Comparison of ENCODE assay signal across 8 cellular contexts in the genomic region with DNA sequence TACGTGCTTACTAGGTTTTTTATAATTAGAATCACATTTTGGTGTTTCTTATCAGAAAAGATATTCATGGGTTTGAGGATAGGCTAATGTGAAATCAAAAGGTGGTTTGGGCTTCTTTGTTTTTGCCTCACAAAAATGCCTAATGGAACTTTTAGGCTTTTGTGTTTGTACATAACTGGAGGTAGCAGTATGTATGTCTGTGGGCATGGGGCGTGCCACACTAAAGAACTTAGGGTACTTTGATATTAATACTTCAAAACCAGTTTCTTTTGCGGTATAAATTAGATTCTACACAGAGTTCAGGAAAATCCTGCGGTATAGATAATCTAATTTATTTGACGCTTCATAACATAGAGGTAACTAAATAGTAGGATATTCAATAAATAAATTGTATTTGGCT. TPM values are rescaled to one million over a fixed set of nuclear protein-coding genes. Genes with fewer than 3 reads are reported as not detected.
DNase-seq lines count a peak whose midpoint lies in the region; ATAC-seq and TF ChIP-seq lines count a peak whose summit lies in the region.

No MANE protein-coding gene starts in this region.

- H2BK5ac ChIP-seq in H9 (ENCODE audit: insufficient read length, low read length), result no peak overlapping the region

- H2BK120ac ChIP-seq in H9 (ENCODE audit: low read depth, low read length, poor library complexity, severe bottlenecking), result no peak overlapping the region

- H3K27ac Mint-ChIP-seq in H9, result no peak overlapping the region
- H3K27ac Mint-ChIP-seq in WTC11, result peak overlapping the region; percentile 9; the same call in 1 of the 2 replicates

- H4K20me1 ChIP-seq in H9 (ENCODE audit: control insufficient read depth, insufficient read depth, insufficient read length), result no peaks in the 10 kb centered on the region

- peak overlapping the region; percentile 85 to 96 for H3K4me3 Mint-ChIP-seq in H9
- H3K4me3 Mint-ChIP-seq in WTC11, result peak overlapping the region; percentile 93

- no CpG with 5 or more reads among the region's 5 CpGs for WGBS in H9 (ENCODE audit: extremely low coverage, insufficient read length, low lambda C conversion rate)

- no peaks in the 10 kb centered on the region for H3K27me3 Mint-ChIP-seq in H9 (ENCODE audit: low read depth)
- no peaks in the 10 kb centered on the region for H3K27me3 Mint-ChIP-seq in WTC11 (ENCODE audit: low read depth)

- H3K4ac ChIP-seq in H9 (ENCODE audit: low read depth, low read length), result no peak overlapping the region

- no peak overlapping the region for H3K18ac ChIP-seq in H9 (ENCODE audit: insufficient read length, low read depth, low read length)

- no peak overlapping the region for H3K14ac ChIP-seq in H9 (ENCODE audit: insufficient read depth, low read length)

- no peak overlapping the region for H4K91ac ChIP-seq in H9 (ENCODE audit: insufficient read length, low read depth, low read length)

- POLR2A ChIA-PET in WTC11 (lab: Charles Lee), result no interaction called here

- no peaks in the 10 kb centered on the region for H3K9me3 Mint-ChIP-seq in H9
- no peaks in the 10 kb centered on the region for H3K9me3 Mint-ChIP-seq in WTC11

- peaks cover 17% of the 10 kb centered on the region; the same call in 1 of the 2 replicates for H3K4me1 ChIP-seq in H9 (ENCODE audit: insufficient read depth, low read length)

- no peak overlapping the region for H3K9ac ChIP-seq in H9 (ENCODE audit: extremely low read depth, insufficient read length, low read length)

- H3K27ac ChIP-seq in H9 (ENCODE audit: insufficient read length, low read depth, low read length) (no peak overlapping the region), skin epidermis (peak overlapping the region in 19 of 21 experiments; percentile 90 to 99 (median 97))

- DNase-seq in H9 (no peak), WTC11 (ENCODE audit: low spot score) (no peak), foreskin fibroblast (no peak), glomerular visceral epithelial cell (ENCODE audit: extremely low spot score) (no peak), germinal center (ENCODE audit: low spot score) (no peak), middle frontal gyrus (ENCODE audit: extremely low spot score, low spot score) (no peak)

- H4K8ac ChIP-seq in H9 (replicated peaks; ENCODE audit: insufficient read length, low read depth, low read length), result no peak overlapping the region

- no peak overlapping the region for H4K5ac ChIP-seq in H9 (ENCODE audit: insufficient read length, low read depth, low read length)

- H2BK12ac ChIP-seq in H9 (ENCODE audit: insufficient read length, low read depth, low read length), result no peak overlapping the region

- no peak overlapping the region for H2AK5ac ChIP-seq in H9 (ENCODE audit: insufficient read length, low read length)

- H3K79me2 ChIP-seq in H9 (ENCODE audit: insufficient read depth, low read length), result peaks cover 9% of the 10 kb centered on the region; the same call in 1 of the 2 replicates

- no peak for ATAC-seq in WTC11
- ATAC-seq in GM18498 (IDR thresholded peaks at IDR 0.05; ENCODE audit: unreplicated experiment), result no peak

- H3K23ac ChIP-seq in H9 (ENCODE audit: insufficient read length, low read depth, low read length), result no peak overlapping the region

- no peaks in the 10 kb centered on the region for H3K9me3 ChIP-seq in H9 (ENCODE audit: control insufficient read depth, low read depth, low read length)

- peaks cover 13% of the 10 kb centered on the region for H3K23me2 ChIP-seq in H9 (ENCODE audit: insufficient read length, low read depth, low read length, poor library complexity, severe bottlenecking)

- H3K27me3 ChIP-seq in H9 (ENCODE audit: insufficient read depth, low read length), result no peaks in the 10 kb centered on the region

- H3K36me3 Mint-ChIP-seq in H9 (ENCODE audit: insufficient read depth in 1 of 3, low read depth in 3 of 3), result no peaks in the 10 kb centered on the region
- no peaks in the 10 kb centered on the region for H3K36me3 Mint-ChIP-seq in WTC11

- peak overlapping the region; percentile 94 for H3K4me2 ChIP-seq in H9 (ENCODE audit: insufficient read depth, insufficient read length, low read length)

- no peak overlapping the region for H3K56ac ChIP-seq in H9 (ENCODE audit: insufficient read length, low read depth, low read length)

- TF ChIP-seq CTCF in H9 (conservative IDR thresholded peaks at IDR 0.05) (no peak), WTC11 (IDR thresholded peaks at IDR 0.05) (no peak), foreskin fibroblast (IDR thresholded peaks at IDR 0.05; ENCODE audit: low read depth, low read length) (no peak)

- peaks cover 33 to 45% of the 10 kb centered on the region in 2 experiments for H3K4me1 Mint-ChIP-seq in H9
- H3K4me1 Mint-ChIP-seq in WTC11, result peaks cover 49% of the 10 kb centered on the region

- H2BK15ac ChIP-seq in H9 (ENCODE audit: low read depth, low read length), result no peak overlapping the region

- H3K79me1 ChIP-seq in H9 (ENCODE audit: insufficient read depth, low read depth, low read length, poor library complexity, severe bottlenecking), result no peaks in the 10 kb centered on the region

- H3T11ph ChIP-seq in H9 (ENCODE audit: low read length), result no peak overlapping the region

- no peak overlapping the region for H2BK20ac ChIP-seq in H9 (ENCODE audit: low read depth, low read length, poor library complexity, severe bottlenecking)

- H3K4me3 ChIP-seq in foreskin fibroblast (ENCODE audit: low read depth in 1 of 2, low read length in 2 of 2), result peak overlapping the region; percentile 70 to 84
- H3K4me3 ChIP-seq in skin epidermis, result peak overlapping the region; percentile 60 to 91 (median 79)

- H2AFZ ChIP-seq in H9 (ENCODE audit: low read length), result no peak overlapping the region

- CTCF ChIA-PET in WTC11 (lab: Charles Lee), result no interaction called here

TF ChIP-seq in WTC11, 78 proteins besides CTCF, POLR2A, EP300 and RAD21:
- TF ChIP-seq RORB (CRISPR knock-in tag; IDR thresholded peaks at IDR 0.05), result no peak
- no peak for TF ChIP-seq CREM (CRISPR knock-in tag; IDR thresholded peaks at IDR 0.05)
- TF ChIP-seq, protein P1, sequence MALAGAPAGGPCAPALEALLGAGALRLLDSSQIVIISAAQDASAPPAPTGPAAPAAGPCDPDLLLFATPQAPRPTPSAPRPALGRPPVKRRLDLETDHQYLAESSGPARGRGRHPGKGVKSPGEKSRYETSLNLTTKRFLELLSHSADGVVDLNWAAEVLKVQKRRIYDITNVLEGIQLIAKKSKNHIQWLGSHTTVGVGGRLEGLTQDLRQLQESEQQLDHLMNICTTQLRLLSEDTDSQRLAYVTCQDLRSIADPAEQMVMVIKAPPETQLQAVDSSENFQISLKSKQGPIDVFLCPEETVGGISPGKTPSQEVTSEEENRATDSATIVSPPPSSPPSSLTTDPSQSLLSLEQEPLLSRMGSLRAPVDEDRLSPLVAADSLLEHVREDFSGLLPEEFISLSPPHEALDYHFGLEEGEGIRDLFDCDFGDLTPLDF (CRISPR knock-in tag; IDR thresholded peaks at IDR 0.05), result no peak
- no peak for TF ChIP-seq KAT7 (CRISPR knock-in tag; IDR thresholded peaks at IDR 0.05; ENCODE audit: borderline replicate concordance)
- no peak for TF ChIP-seq ZNF396 (CRISPR knock-in tag; IDR thresholded peaks at IDR 0.05; ENCODE audit: borderline replicate concordance)
- no peak for TF ChIP-seq NFE2L1 (CRISPR knock-in tag; IDR thresholded peaks at IDR 0.05)
- no peak for TF ChIP-seq NR1H2 (CRISPR knock-in tag; IDR thresholded peaks at IDR 0.05)
- no peak for TF ChIP-seq CREB1 (CRISPR knock-in tag; IDR thresholded peaks at IDR 0.05)
- TF ChIP-seq, protein P2, sequence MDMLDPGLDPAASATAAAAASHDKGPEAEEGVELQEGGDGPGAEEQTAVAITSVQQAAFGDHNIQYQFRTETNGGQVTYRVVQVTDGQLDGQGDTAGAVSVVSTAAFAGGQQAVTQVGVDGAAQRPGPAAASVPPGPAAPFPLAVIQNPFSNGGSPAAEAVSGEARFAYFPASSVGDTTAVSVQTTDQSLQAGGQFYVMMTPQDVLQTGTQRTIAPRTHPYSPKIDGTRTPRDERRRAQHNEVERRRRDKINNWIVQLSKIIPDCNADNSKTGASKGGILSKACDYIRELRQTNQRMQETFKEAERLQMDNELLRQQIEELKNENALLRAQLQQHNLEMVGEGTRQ (CRISPR knock-in tag; IDR thresholded peaks at IDR 0.05), result no peak
- no peak for TF ChIP-seq ELF4 (CRISPR knock-in tag; IDR thresholded peaks at IDR 0.05; ENCODE audit: low read depth)
- TF ChIP-seq ZNF317 (CRISPR knock-in tag; IDR thresholded peaks at IDR 0.05; ENCODE audit: borderline replicate concordance, low read depth), result no peak
- no peak for TF ChIP-seq SP1 (CRISPR knock-in tag; conservative IDR thresholded peaks at IDR 0.05)
- TF ChIP-seq TEAD4 (CRISPR knock-in tag; IDR thresholded peaks at IDR 0.05), result no peak
- no peak for TF ChIP-seq GABPB1 (CRISPR knock-in tag; IDR thresholded peaks at IDR 0.05)
- TF ChIP-seq, protein P3, sequence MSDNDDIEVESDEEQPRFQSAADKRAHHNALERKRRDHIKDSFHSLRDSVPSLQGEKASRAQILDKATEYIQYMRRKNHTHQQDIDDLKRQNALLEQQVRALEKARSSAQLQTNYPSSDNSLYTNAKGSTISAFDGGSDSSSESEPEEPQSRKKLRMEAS (CRISPR knock-in tag; IDR thresholded peaks at IDR 0.05), result no peak
- TF ChIP-seq, protein P4, sequence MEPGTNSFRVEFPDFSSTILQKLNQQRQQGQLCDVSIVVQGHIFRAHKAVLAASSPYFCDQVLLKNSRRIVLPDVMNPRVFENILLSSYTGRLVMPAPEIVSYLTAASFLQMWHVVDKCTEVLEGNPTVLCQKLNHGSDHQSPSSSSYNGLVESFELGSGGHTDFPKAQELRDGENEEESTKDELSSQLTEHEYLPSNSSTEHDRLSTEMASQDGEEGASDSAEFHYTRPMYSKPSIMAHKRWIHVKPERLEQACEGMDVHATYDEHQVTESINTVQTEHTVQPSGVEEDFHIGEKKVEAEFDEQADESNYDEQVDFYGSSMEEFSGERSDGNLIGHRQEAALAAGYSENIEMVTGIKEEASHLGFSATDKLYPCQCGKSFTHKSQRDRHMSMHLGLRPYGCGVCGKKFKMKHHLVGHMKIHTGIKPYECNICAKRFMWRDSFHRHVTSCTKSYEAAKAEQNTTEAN (CRISPR knock-in tag; IDR thresholded peaks at IDR 0.05), result no peak

RNA-seq across cellular contexts. Expression of a gene that starts 1.9 kb away (rescaled TPM):
- total RNA-seq in H9 (2021) (25.2 and 28.7 TPM in 2 replicates), WTC11 (2021) (13.8 to 23.5 TPM (median 16.7 TPM) in 3 replicates)
